In genomic region chr15:68210821-68211655, GRCh38 we compare ENCODE assay signal across 9 cellular contexts. TPM values are rescaled to one million over a fixed set of nuclear protein-coding genes. Genes with fewer than 3 reads are reported as not detected.
DNase-seq lines count a peak whose midpoint lies in the region; ATAC-seq and TF ChIP-seq lines count a peak whose summit lies in the region.
"Had no signal": no experiment of that assay in that cellular context is flagged by ENCODE, and none has a peak within 500 bp of the region (broad histone marks: within the 10 kb centered on the region; RNA-seq: fewer than 3 reads in every experiment).

No MANE protein-coding gene starts in this region.

- TF ChIP-seq CTCF in fibroblast of pulmonary artery (IDR thresholded peaks at IDR 0.05; ENCODE audit: low read length, missing control alignments) (peak; percentile 72), neural progenitor cell (IDR thresholded peaks at IDR 0.05) (peak; percentile 86), transverse colon (IDR thresholded peaks at IDR 0.05) (peak; percentile 91 to 93 (median 92))

- ATAC-seq in GM21367 (IDR thresholded peaks at IDR 0.05; ENCODE audit: unreplicated experiment) = no peak

- peaks cover 40% of the 10 kb centered on the region for H4K20me1 ChIP-seq in neural progenitor cell (ENCODE audit: low read depth)

- H3K9ac ChIP-seq in neural progenitor cell = no peak overlapping the region

- peaks cover 20% of the 10 kb centered on the region for H3K79me2 ChIP-seq in neural progenitor cell (ENCODE audit: low read depth)

- H3K27me3 ChIP-seq in neural progenitor cell (no peaks in the 10 kb centered on the region), transverse colon (no peaks in the 10 kb centered on the region)

- peaks cover 25% of the 10 kb centered on the region for H3K4me1 Mint-ChIP-seq in activated T-helper 2 cell treated with anti-CD3 and anti-CD28 coated beads, Interferon-gamma antibody, Interleukin-2, Interleukin-4, amounts not matched to agents 10 μg/mL and 5 μg/mL and 100 μg/mL, durations not matched to agents 14 hours and 24 hours and 36 hours (ENCODE audit: low read depth)
- peaks cover 7% of the 10 kb centered on the region for H3K4me1 Mint-ChIP-seq in neural progenitor cell

- H3K4me3 ChIP-seq in fibroblast of pulmonary artery (replicated peaks; ENCODE audit: low read depth, low read length) = no peak overlapping the region
- H3K4me3 ChIP-seq in neural progenitor cell = no peak overlapping the region
- peak overlapping the region in 1 of 4 donors; percentile 4 for H3K4me3 ChIP-seq in transverse colon

- no peak overlapping the region for H2AFZ ChIP-seq in neural progenitor cell (replicated peaks)

- H3K4me1 ChIP-seq in neural progenitor cell (peaks cover 15% of the 10 kb centered on the region), transverse colon (peaks cover 5 to 19% (median 14%) of the 10 kb centered on the region in 4 donors)

- intact Hi-C loops in activated T-helper 2 cell treated with anti-CD3 and anti-CD28 coated beads, Interferon-gamma antibody, Interleukin-2, Interleukin-4, amounts not matched to agents 10 μg/mL and 5 μg/mL and 100 μg/mL, durations not matched to agents 14 hours and 24 hours and 36 hours (cut with micrococcal nuclease) = loop anchor here (2.0 kb wide), 1 partner anchor 348 kb away; no protein-coding TSS in a partner anchor
- intact Hi-C loops in transverse colon (cut with DNase I; ENCODE audit: low total_unique reads) = loop anchor here (2.0 kb wide), 1 partner anchor 348 kb away; no protein-coding TSS in a partner anchor

- H3K4me3 Mint-ChIP-seq in activated T-helper 2 cell treated with anti-CD3 and anti-CD28 coated beads, Interferon-gamma antibody, Interleukin-2, Interleukin-4, amounts not matched to agents 10 μg/mL and 5 μg/mL and 100 μg/mL, durations not matched to agents 14 hours and 24 hours and 36 hours (ENCODE audit: low read depth) = no peak overlapping the region
- H3K4me3 Mint-ChIP-seq in neural progenitor cell = no peak overlapping the region
- H3K4me3 Mint-ChIP-seq: dendritic cell treated with granulocyte-macrophage colony-stimulating factor and Interleukin-4, amounts not matched to agents 40 ng/mL and 50 ng/mL, for 4 days had no signal

- H3K9me3 Mint-ChIP-seq in activated T-helper 2 cell treated with anti-CD3 and anti-CD28 coated beads, Interferon-gamma antibody, Interleukin-2, Interleukin-4, amounts not matched to agents 10 μg/mL and 5 μg/mL and 100 μg/mL, durations not matched to agents 14 hours and 24 hours and 36 hours = no peaks in the 10 kb centered on the region
- no peaks in the 10 kb centered on the region for H3K9me3 Mint-ChIP-seq in neural progenitor cell
- H3K9me3 Mint-ChIP-seq: dendritic cell treated with granulocyte-macrophage colony-stimulating factor and Interleukin-4, amounts not matched to agents 40 ng/mL and 50 ng/mL, for 4 days had no signal

- H3F3A ChIP-seq in neural progenitor cell (ENCODE audit: low read depth) = peaks cover 8% of the 10 kb centered on the region

- TF ChIP-seq POLR2A in transverse colon (IDR thresholded peaks at IDR 0.05) = no peak

- in situ Hi-C loops in transverse colon (cut with MboI; ENCODE audit: low pct_ligation_motif_present in 1 of 4, low pct_unique_long_range_greater_than_20kb in 1 of 4, low sequenced_read_pairs in 3 of 4) = no loop called here

- DNase-seq in NCI-H1092 treated with DMSO at 0.1 percent for 48 hours (lab: John Stamatoyannopoulos, UW) (peak; percentile 5), NCI-H1092 (lab: John Stamatoyannopoulos, UW) (no peak), NCI-H82 treated with DMSO at 0.1 percent for 48 hours (lab: John Stamatoyannopoulos, UW; ENCODE audit: unreplicated experiment) (peak; percentile 24), fibroblast of pulmonary artery (ENCODE audit: low read depth) (peak; percentile 55), neural progenitor cell (ENCODE audit: low spot score) (peak; percentile 82), transverse colon (peak; percentile 75)
- DNase-seq in activated T-helper 2 cell treated with anti-CD3 and anti-CD28 coated beads, Interferon-gamma antibody, Interleukin-2, Interleukin-4, amounts not matched to agents 10 μg/mL and 5 μg/mL and 100 μg/mL, durations not matched to agents 14 hours and 24 hours and 36 hours (ENCODE audit: low spot score) = peak; percentile 36

- peak overlapping the region; percentile 63 for H3K27ac Mint-ChIP-seq in activated T-helper 2 cell treated with anti-CD3 and anti-CD28 coated beads, Interferon-gamma antibody, Interleukin-2, Interleukin-4, amounts not matched to agents 10 μg/mL and 5 μg/mL and 100 μg/mL, durations not matched to agents 14 hours and 24 hours and 36 hours
- H3K27ac Mint-ChIP-seq in neural progenitor cell = no peak overlapping the region

- H3K36me3 Mint-ChIP-seq in activated T-helper 2 cell treated with anti-CD3 and anti-CD28 coated beads, Interferon-gamma antibody, Interleukin-2, Interleukin-4, amounts not matched to agents 10 μg/mL and 5 μg/mL and 100 μg/mL, durations not matched to agents 14 hours and 24 hours and 36 hours (ENCODE audit: low read depth) = peaks cover 17% of the 10 kb centered on the region
- H3K36me3 Mint-ChIP-seq in neural progenitor cell = peaks cover under 1% of the 10 kb centered on the region

- no peaks in the 10 kb centered on the region for H3K27me3 Mint-ChIP-seq in activated T-helper 2 cell treated with anti-CD3 and anti-CD28 coated beads, Interferon-gamma antibody, Interleukin-2, Interleukin-4, amounts not matched to agents 10 μg/mL and 5 μg/mL and 100 μg/mL, durations not matched to agents 14 hours and 24 hours and 36 hours (ENCODE audit: low read depth)
- H3K27me3 Mint-ChIP-seq in neural progenitor cell (ENCODE audit: insufficient read depth, low read depth) = no peaks in the 10 kb centered on the region
- H3K27me3 Mint-ChIP-seq: dendritic cell treated with granulocyte-macrophage colony-stimulating factor and Interleukin-4, amounts not matched to agents 40 ng/mL and 50 ng/mL, for 4 days had no signal

- H3K36me3 ChIP-seq in neural progenitor cell (no peaks in the 10 kb centered on the region), transverse colon (no peaks in the 10 kb centered on the region)

- H3K27ac ChIP-seq in neural progenitor cell (no peak overlapping the region), transverse colon (peak overlapping the region in 2 of 4 donors; percentile 8 to 24)

- 55% methylated on average over 15 of the region's 23 CpGs; no CpG with 5 or more reads in 1 of the 2 donors for WGBS in transverse colon (ENCODE audit: low coverage in 1 of 2), 2 donors

- no peaks in the 10 kb centered on the region for H3K9me3 ChIP-seq in neural progenitor cell (ENCODE audit: low read depth)
- no peaks in the 10 kb centered on the region for H3K9me3 ChIP-seq in transverse colon

- no peak overlapping the region for H3K4me2 ChIP-seq in neural progenitor cell

- no peak for TF ChIP-seq EP300 in transverse colon (IDR thresholded peaks at IDR 0.05; ENCODE audit: low read depth)

RNA-seq across cellular contexts. Expression of gene CALML4, which starts 5.9 kb away (rescaled TPM):
- total RNA-seq in activated T-helper 2 cell treated with anti-CD3 and anti-CD28 coated beads, Interferon-gamma antibody, Interleukin-2, Interleukin-4, amounts not matched to agents 10 μg/mL and 5 μg/mL and 100 μg/mL, durations not matched to agents 14 hours and 24 hours and 36 hours = 11.9 and 12.1 TPM in 2 replicates
- total RNA-seq in neural progenitor cell (ENCODE audit: low replicate concordance) (9.0 and 22.7 TPM in 2 replicates), transverse colon (100 to 1,000 TPM in 1 of 4 donors, 10 to 100 TPM in 3; 56.3 to 153 (median 75.2) TPM)

RNA-seq across cellular contexts. Expression of gene CLN6, which starts 18.5 kb away (rescaled TPM):
- 82.4 and 84.9 TPM in 2 replicates for total RNA-seq in activated T-helper 2 cell treated with anti-CD3 and anti-CD28 coated beads, Interferon-gamma antibody, Interleukin-2, Interleukin-4, amounts not matched to agents 10 μg/mL and 5 μg/mL and 100 μg/mL, durations not matched to agents 14 hours and 24 hours and 36 hours
- 24.4 and 41.9 TPM in 2 replicates for total RNA-seq in neural progenitor cell (ENCODE audit: low replicate concordance)
- 10 to 100 TPM; 13.8 to 28.1 (median 18.2) TPM for total RNA-seq in transverse colon
